In genomic region chr1:155134858-155135415, GRCh38 we compare ENCODE assay signal across 8 cellular contexts. TPM values are rescaled to one million over a fixed set of nuclear protein-coding genes. Genes with fewer than 3 reads are reported as not detected.
DNase-seq lines count a peak whose midpoint lies in the region; ATAC-seq and TF ChIP-seq lines count a peak whose summit lies in the region.

No MANE protein-coding gene starts in this region.

- H3K4me1 ChIP-seq in HAP-1 (peaks cover 15% of the 10 kb centered on the region), mononuclear cell (ENCODE audit: insufficient read depth, low read length) (peaks cover 32% of the 10 kb centered on the region)

- in situ Hi-C loops in HAP-1 (cut with MboI; ENCODE audit: low sequenced_read_pairs) = no loop called here

- peaks cover 22% of the 10 kb centered on the region for H3K36me3 Mint-ChIP-seq in activated CD8-positive, alpha-beta T cell treated with anti-CD3 and anti-CD28 coated beads, Interleukin-2, amount 10 ng/mL, durations not matched to agents 7 days and 5 days (ENCODE audit: low read depth)

- H3K4me3 ChIP-seq in HAP-1 = peak overlapping the region; percentile 65
- H3K4me3 ChIP-seq in epithelial cell of esophagus (ENCODE audit: low read length) = peak overlapping the region; percentile 81
- peak overlapping the region; percentile 78 for H3K4me3 ChIP-seq in mononuclear cell (ENCODE audit: low read length)

- POLR2A ChIA-PET in activated CD8-positive, alpha-beta T cell treated with anti-CD3 and anti-CD28 coated beads, Interleukin-2, amount 10 ng/mL, durations not matched to agents 7 days and 5 days (lab: Charles Lee) = interaction anchor here (0.5 to 1.4 kb wide), 9 partner anchors 9 to 365 kb away, joined by 3 to 9 read pairs (median 3); partner anchors contain the start of gene CKS1B

- H3K9me3 ChIP-seq in HAP-1 (no peaks in the 10 kb centered on the region), mononuclear cell (ENCODE audit: low read depth, low read length) (no peaks in the 10 kb centered on the region)

- peak overlapping the region; percentile 99 for H3K27ac Mint-ChIP-seq in activated CD8-positive, alpha-beta T cell treated with anti-CD3 and anti-CD28 coated beads, Interleukin-2, amount 10 ng/mL, durations not matched to agents 7 days and 5 days

- peaks cover 43% of the 10 kb centered on the region for H3K4me1 Mint-ChIP-seq in activated CD8-positive, alpha-beta T cell treated with anti-CD3 and anti-CD28 coated beads, Interleukin-2, amount 10 ng/mL, durations not matched to agents 7 days and 5 days (ENCODE audit: low read depth)

- CTCF ChIA-PET in activated CD8-positive, alpha-beta T cell treated with anti-CD3 and anti-CD28 coated beads, Interleukin-2, amount 10 ng/mL, durations not matched to agents 7 days and 5 days (lab: Charles Lee) = interaction anchor here (1.0 to 5.7 kb wide), 7 partner anchors 32 to 117 kb away, joined by 3 to 41 read pairs (median 17); partner anchors contain the start of gene KRTCAP2

- no peaks in the 10 kb centered on the region for H3K9me3 Mint-ChIP-seq in activated CD8-positive, alpha-beta T cell treated with anti-CD3 and anti-CD28 coated beads, Interleukin-2, amount 10 ng/mL, durations not matched to agents 7 days and 5 days (ENCODE audit: insufficient read depth)

- peaks cover 28% of the 10 kb centered on the region for H3K36me3 ChIP-seq in HAP-1 (replicated peaks)

- ATAC-seq in activated CD8-positive, alpha-beta T cell treated with anti-CD3 and anti-CD28 coated beads, Interleukin-2, amount 10 ng/mL, durations not matched to agents 7 days and 5 days = no peak
- no peak for ATAC-seq in GM19397 (IDR thresholded peaks at IDR 0.05; ENCODE audit: unreplicated experiment)

- DNase-seq in Ammon's horn (ENCODE audit: low spot score) (peak; percentile 77), HAP-1 (ENCODE audit: low spot score in 2 of 2) (peak; percentile 63 to 80), NCI-H69 (lab: John Stamatoyannopoulos, UW) (peak; percentile 82), epithelial cell of esophagus (ENCODE audit: low read depth) (peak; percentile 100)
- DNase-seq in activated CD8-positive, alpha-beta T cell treated with anti-CD3 and anti-CD28 coated beads, Interleukin-2, amount 10 ng/mL, durations not matched to agents 7 days and 5 days = peak; percentile 36
- DNase-seq in stimulated activated CD8-positive, alpha-beta memory T cell treated with anti-CD3 and anti-CD28 coated beads, Interleukin-7, amount 100 ng/mL, for 4 hours (ENCODE audit: low read depth in 2 of 2) = peak; percentile 58 to 64

- H3K4me3 Mint-ChIP-seq in activated CD8-positive, alpha-beta T cell treated with anti-CD3 and anti-CD28 coated beads, Interleukin-2, amount 10 ng/mL, durations not matched to agents 7 days and 5 days = peak overlapping the region; percentile 98

- H3K27me3 ChIP-seq in HAP-1 (ENCODE audit: low read depth) = no peaks in the 10 kb centered on the region
- H3K27me3 ChIP-seq in mononuclear cell (ENCODE audit: insufficient read depth, low read length) = peaks cover 2% of the 10 kb centered on the region

- no peaks in the 10 kb centered on the region for H3K27me3 Mint-ChIP-seq in activated CD8-positive, alpha-beta T cell treated with anti-CD3 and anti-CD28 coated beads, Interleukin-2, amount 10 ng/mL, durations not matched to agents 7 days and 5 days (ENCODE audit: low read depth)

- TF ChIP-seq CTCF in epithelial cell of esophagus (IDR thresholded peaks at IDR 0.05; ENCODE audit: insufficient read depth, low read depth, low read length, missing control alignments) = no peak

RNA-seq across cellular contexts. Expression of gene SLC50A1, which starts 0.7 kb away (rescaled TPM):
- total RNA-seq in activated CD8-positive, alpha-beta T cell treated with anti-CD3 and anti-CD28 coated beads, Interleukin-2, amount 10 ng/mL, durations not matched to agents 7 days and 5 days = 10 to 100 TPM; 37.5 to 38.9 TPM
- total RNA-seq in mononuclear cell = 22.4 TPM

RNA-seq across cellular contexts. Expression of gene DPM3, which starts 5.4 kb away (rescaled TPM):
- total RNA-seq in activated CD8-positive, alpha-beta T cell treated with anti-CD3 and anti-CD28 coated beads, Interleukin-2, amount 10 ng/mL, durations not matched to agents 7 days and 5 days = 10 to 100 TPM; 53.2 to 57.7 TPM
- 14.0 TPM for total RNA-seq in mononuclear cell

RNA-seq across cellular contexts. Expression of gene EFNA1, which starts 7.3 kb away (rescaled TPM):
- not detected for total RNA-seq in activated CD8-positive, alpha-beta T cell treated with anti-CD3 and anti-CD28 coated beads, Interleukin-2, amount 10 ng/mL, durations not matched to agents 7 days and 5 days
- total RNA-seq in mononuclear cell = 0.84 TPM

RNA-seq across cellular contexts. Expression of gene KRTCAP2, which starts 38.2 kb away (rescaled TPM):
- total RNA-seq in activated CD8-positive, alpha-beta T cell treated with anti-CD3 and anti-CD28 coated beads, Interleukin-2, amount 10 ng/mL, durations not matched to agents 7 days and 5 days = 100 to 1,000 TPM; 170 to 190 TPM
- total RNA-seq in mononuclear cell = 62.0 TPM

RNA-seq across cellular contexts. Expression of gene TRIM46, which starts 38.7 kb away (rescaled TPM):
- total RNA-seq in activated CD8-positive, alpha-beta T cell treated with anti-CD3 and anti-CD28 coated beads, Interleukin-2, amount 10 ng/mL, durations not matched to agents 7 days and 5 days = 10 to 100 TPM; 14.6 TPM
- 0.52 TPM for total RNA-seq in mononuclear cell

Comparison
In these comparisons a context has a peak if more than half of its experiments do, and no peak if none do; other contexts are left out.
1. DNase-seq: peak in every context shown above with its lines; median percentile 100 in epithelial cell of esophagus; 82 in NCI-H69; 77 in Ammon's horn; 72 in HAP-1; 61 in stimulated activated CD8-positive, alpha-beta memory T cell treated with anti-CD3 and anti-CD28 coated beads, Interleukin-7, amount 100 ng/mL, for 4 hours; 36 in activated CD8-positive, alpha-beta T cell treated with anti-CD3 and anti-CD28 coated beads, Interleukin-2, amount 10 ng/mL, durations not matched to agents 7 days and 5 days.